Comparison of ENCODE assay signal across 20 cellular contexts in the genomic region with DNA sequence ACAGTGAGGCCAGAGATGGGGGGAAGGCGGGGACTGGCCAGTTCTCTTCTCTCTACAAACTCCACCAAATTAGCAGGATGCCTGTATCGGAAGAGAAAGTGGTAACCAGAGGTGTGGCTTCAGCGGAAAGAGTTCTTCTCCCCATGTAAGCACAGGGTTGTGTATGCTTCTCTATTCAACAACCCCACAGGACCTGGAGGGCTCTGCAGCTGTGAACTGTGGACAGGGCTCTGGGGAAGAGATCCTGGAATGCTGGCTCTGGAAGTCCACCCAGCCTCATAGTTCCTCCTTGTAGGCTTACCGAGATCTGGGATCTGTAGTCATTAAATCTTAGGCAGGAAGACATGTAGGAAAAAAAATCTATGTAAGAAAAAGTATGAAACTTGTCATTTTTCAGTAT.
DNase-seq lines count a peak whose midpoint lies in the region; ATAC-seq and TF ChIP-seq lines count a peak whose summit lies in the region.
"Had no signal": no experiment of that assay in that cellular context is flagged by ENCODE, and none has a peak within 500 bp of the region (broad histone marks: within the 10 kb centered on the region; RNA-seq: fewer than 3 reads in every experiment).

No MANE protein-coding gene starts in this region.

- no peaks in the 10 kb centered on the region for H3K27me3 ChIP-seq in GM23338 (ENCODE audit: insufficient read depth)
- no peaks in the 10 kb centered on the region for H3K27me3 ChIP-seq in OCI-LY1 (ENCODE audit: insufficient read depth, low read length)
- no peaks in the 10 kb centered on the region for H3K27me3 ChIP-seq in trophoblast cell (ENCODE audit: insufficient read depth, low read length)
- H3K27me3 ChIP-seq in esophagus muscularis mucosa, result no peaks in the 10 kb centered on the region
- H3K27me3 ChIP-seq: BLaER1 had no signal

- H3K79me1 ChIP-seq in trophoblast cell (ENCODE audit: low read length), result no peaks in the 10 kb centered on the region

- H2BK120ac ChIP-seq in trophoblast cell (ENCODE audit: insufficient read depth, low read length, poor library complexity), result no peak overlapping the region

- H3K4me2 ChIP-seq in GM23338, result no peak overlapping the region
- H3K4me2 ChIP-seq in OCI-LY1 (ENCODE audit: low read length), result no peak overlapping the region
- H3K4me2 ChIP-seq in trophoblast cell (ENCODE audit: low read length), result no peak overlapping the region
- H3K4me2 ChIP-seq: BLaER1 had no signal

- TF ChIP-seq CTCF in GM23338 (conservative IDR thresholded peaks at IDR 0.05; ENCODE audit: low read depth in 2 of 2) (no peak), OCI-LY1 (IDR thresholded peaks at IDR 0.05; ENCODE audit: low read length) (no peak), WTC11 (IDR thresholded peaks at IDR 0.05) (no peak), esophagus muscularis mucosa (IDR thresholded peaks at IDR 0.05) (no peak)

- no peak for TF ChIP-seq EP300 in esophagus muscularis mucosa (IDR thresholded peaks at IDR 0.05)

- H3K9me3 Mint-ChIP-seq in GM23338, result no peaks in the 10 kb centered on the region
- no peaks in the 10 kb centered on the region for H3K9me3 Mint-ChIP-seq in WTC11
- H3K9me3 Mint-ChIP-seq: CD4-positive, CD25-positive, alpha-beta regulatory T cell; CD8-positive, alpha-beta T cell; H9 had no signal

- no peak overlapping the region for H4K8ac ChIP-seq in trophoblast cell (ENCODE audit: low read depth, low read length)

- no peak overlapping the region for H3K9ac ChIP-seq in OCI-LY1 (ENCODE audit: low read length)
- H3K9ac ChIP-seq in trophoblast cell (ENCODE audit: low read length), result no peak overlapping the region
- H3K9ac ChIP-seq: BLaER1, GM23248 had no signal

- no peak overlapping the region for H2AFZ ChIP-seq in GM23338
- H2AFZ ChIP-seq in OCI-LY1 (ENCODE audit: low read length), result no peak overlapping the region
- no peak overlapping the region for H2AFZ ChIP-seq in trophoblast cell (ENCODE audit: insufficient read depth, low read length, poor library complexity)
- H2AFZ ChIP-seq: GM23248 had no signal

- no peaks in the 10 kb centered on the region for H3K79me2 ChIP-seq in GM23338 (replicated peaks; ENCODE audit: insufficient read depth)
- H3K79me2 ChIP-seq in OCI-LY1 (ENCODE audit: insufficient read depth, low read length), result no peaks in the 10 kb centered on the region
- no peaks in the 10 kb centered on the region for H3K79me2 ChIP-seq in trophoblast cell (ENCODE audit: control insufficient read depth, insufficient read depth, low read length, poor library complexity)

- no peak overlapping the region for H3K4ac ChIP-seq in trophoblast cell (ENCODE audit: low read depth, low read length)

- no peak overlapping the region for H3K14ac ChIP-seq in trophoblast cell (ENCODE audit: low read length)

- no peak overlapping the region for H2AK5ac ChIP-seq in trophoblast cell (ENCODE audit: low read length)

- H3K27ac Mint-ChIP-seq in GM23338 (no peak overlapping the region), WTC11 (no peak overlapping the region)
- H3K27ac Mint-ChIP-seq: B cell; CD4-positive, CD25-positive, alpha-beta regulatory T cell; CD8-positive, alpha-beta T cell; H9 had no signal

- CTCF ChIA-PET in WTC11 (lab: Charles Lee), result no interaction called here

- H3K27ac ChIP-seq in GM23338 (ENCODE audit: low read depth), result no peak overlapping the region
- H3K27ac ChIP-seq in OCI-LY1 (ENCODE audit: low read depth, low read length, poor library complexity, severe bottlenecking), result peak overlapping the region; percentile 87
- no peak overlapping the region for H3K27ac ChIP-seq in trophoblast cell (ENCODE audit: low read depth, low read length)
- H3K27ac ChIP-seq in esophagus muscularis mucosa (replicated peaks in 1 of 4), result no peak overlapping the region
- H3K27ac ChIP-seq: 22Rv1, BLaER1, C4-2B, GM23248 had no signal

- H3K4me1 Mint-ChIP-seq in GM23338 (peaks cover 7% of the 10 kb centered on the region; the same call in 2 of the 3 replicates), WTC11 (peaks cover 6% of the 10 kb centered on the region)

- H4K91ac ChIP-seq in trophoblast cell (ENCODE audit: low read depth, low read length), result no peak overlapping the region

- no peaks in the 10 kb centered on the region for H3K9me2 ChIP-seq in GM23338 (ENCODE audit: insufficient read depth)
- no peaks in the 10 kb centered on the region for H3K9me2 ChIP-seq in OCI-LY1 (ENCODE audit: low read depth, low read length)

- no peaks in the 10 kb centered on the region for H3K36me3 ChIP-seq in GM23338 (ENCODE audit: insufficient read depth)
- H3K36me3 ChIP-seq in OCI-LY1 (ENCODE audit: insufficient read depth, low read length), result no peaks in the 10 kb centered on the region
- no peaks in the 10 kb centered on the region for H3K36me3 ChIP-seq in trophoblast cell (ENCODE audit: control insufficient read depth in 1 of 2, insufficient read depth in 2 of 2, low read length in 2 of 2)
- H3K36me3 ChIP-seq in esophagus muscularis mucosa, result no peaks in the 10 kb centered on the region
- H3K36me3 ChIP-seq: BLaER1 had no signal

- H3K36me3 Mint-ChIP-seq in GM23338 (ENCODE audit: low read depth), result no peaks in the 10 kb centered on the region
- no peaks in the 10 kb centered on the region for H3K36me3 Mint-ChIP-seq in WTC11
- H3K36me3 Mint-ChIP-seq: CD4-positive, CD25-positive, alpha-beta regulatory T cell; CD8-positive, alpha-beta T cell had no signal

- H3K27me3 Mint-ChIP-seq in GM23338 (ENCODE audit: insufficient read depth, low read depth, poor library complexity) (peaks cover 8% of the 10 kb centered on the region), WTC11 (ENCODE audit: low read depth) (no peaks in the 10 kb centered on the region)
- H3K27me3 Mint-ChIP-seq: B cell; CD4-positive, CD25-positive, alpha-beta regulatory T cell had no signal

- intact Hi-C loops in sciatic nerve (cut with DNase I) (no loop called here), Right ventricle myocardium superior (cut with DNase I) (no loop called here), esophagus muscularis mucosa (cut with DNase I) (no loop called here)

- H3K4me3 Mint-ChIP-seq in GM23338, result no peak overlapping the region
- no peak overlapping the region for H3K4me3 Mint-ChIP-seq in WTC11
- H3K4me3 Mint-ChIP-seq: B cell; CD4-positive, CD25-positive, alpha-beta regulatory T cell; CD8-positive, alpha-beta T cell; H9 had no signal

- no peak overlapping the region for H3K23ac ChIP-seq in trophoblast cell (ENCODE audit: low read length)

- WGBS in trophoblast cell (ENCODE audit: extremely low coverage, insufficient coverage, insufficient read length), result no CpG with 5 or more reads among the region's 4 CpGs
- 90% methylated on average over 4 of the region's 4 CpGs for WGBS in esophagus muscularis mucosa

- H3K4me3 ChIP-seq in GM23338, result no peak overlapping the region
- no peak overlapping the region for H3K4me3 ChIP-seq in OCI-LY1 (ENCODE audit: low read depth, low read length, poor library complexity, severe bottlenecking)
- H3K4me3 ChIP-seq in trophoblast cell (ENCODE audit: low read depth, low read length), result no peak overlapping the region
- no peak overlapping the region for H3K4me3 ChIP-seq in esophagus muscularis mucosa
- H3K4me3 ChIP-seq: BLaER1, GM23248 had no signal

- no peak overlapping the region for H4K12ac ChIP-seq in trophoblast cell (ENCODE audit: low read depth, low read length)

- H3K4me1 ChIP-seq in GM23338 (ENCODE audit: insufficient read depth) (0 out of 2 replicates have a peak, but pooled peaks cover 3% of the 10 kb centered on the region), OCI-LY1 (ENCODE audit: insufficient read depth, low read length, severe bottlenecking) (peaks cover 33% of the 10 kb centered on the region), trophoblast cell (ENCODE audit: control insufficient read depth in 1 of 2, insufficient read depth in 2 of 2, low read length in 2 of 2) (peaks cover 0 to 2% of the 10 kb centered on the region in 2 experiments), esophagus muscularis mucosa (peaks cover 0 to 8% (median 0%) of the 10 kb centered on the region in 4 donors)
- H3K4me1 ChIP-seq: BLaER1 had no signal

- H3K9me3 ChIP-seq in OCI-LY1 (ENCODE audit: low read length), result no peaks in the 10 kb centered on the region
- peaks cover 2% of the 10 kb centered on the region for H3K9me3 ChIP-seq in trophoblast cell (ENCODE audit: insufficient read depth, low read depth, low read length)
- no peaks in the 10 kb centered on the region for H3K9me3 ChIP-seq in esophagus muscularis mucosa
- H3K9me3 ChIP-seq: BLaER1, Caco-2 had no signal

- ATAC-seq in GM23338 (peak; percentile 60), WTC11 (peak; percentile 45; the same call in 1 of the 2 replicates), sciatic nerve (peak; percentile 73), Right ventricle myocardium superior (ENCODE audit: poor library complexity) (no peak), GM21723 (IDR thresholded peaks at IDR 0.05; ENCODE audit: unreplicated experiment) (no peak)
- ATAC-seq: CD8-positive, alpha-beta T cell; HCT116 had no signal

- POLR2A ChIA-PET in WTC11 (lab: Charles Lee), result no interaction called here

- H3K18ac ChIP-seq in trophoblast cell (ENCODE audit: low read length), result no peak overlapping the region

- H4K20me1 ChIP-seq in GM23338 (replicated peaks; ENCODE audit: insufficient read depth) (no peaks in the 10 kb centered on the region), OCI-LY1 (ENCODE audit: insufficient read depth, low read length) (no peaks in the 10 kb centered on the region)
- H4K20me1 ChIP-seq: BLaER1 had no signal

- no peak overlapping the region for H2BK12ac ChIP-seq in trophoblast cell (ENCODE audit: low read length)

- DNase-seq in GM23338 (ENCODE audit: low spot score), result no peak
- no peak for DNase-seq in WTC11 (ENCODE audit: low spot score)
- DNase-seq in sciatic nerve (ENCODE audit: low spot score), result no peak
- no peak for DNase-seq in Right ventricle myocardium superior
- DNase-seq in trophoblast cell, result no peak
- DNase-seq in esophagus muscularis mucosa (ENCODE audit: extremely low spot score), result no peak
- DNase-seq: Caco-2; CD4-positive, CD25-positive, alpha-beta regulatory T cell; CD8-positive, alpha-beta T cell; DMS153; DND-41; GM23248; H9 had no signal

- H2BK5ac ChIP-seq in trophoblast cell (ENCODE audit: low read depth, low read length, poor library complexity), result no peak overlapping the region

- no peaks in the 10 kb centered on the region for H3F3A ChIP-seq in GM23338 (replicated peaks; ENCODE audit: low read depth)
- H3F3A ChIP-seq in OCI-LY1 (ENCODE audit: insufficient read depth, low read length), result no peaks in the 10 kb centered on the region

- TF ChIP-seq POLR2A in esophagus muscularis mucosa (IDR thresholded peaks at IDR 0.05; ENCODE audit: low read depth), result no peak

TF ChIP-seq in GM23338, 12 proteins besides CTCF, POLR2A, EP300 and RAD21:
- TF ChIP-seq POLR2AphosphoS5 (IDR thresholded peaks at IDR 0.05; ENCODE audit: low read depth) (no peak), EZH2phosphoT487 (IDR thresholded peaks at IDR 0.05; ENCODE audit: unreplicated experiment) (no peak)

TF ChIP-seq in WTC11, 78 proteins besides CTCF, POLR2A, EP300 and RAD21:
- TF ChIP-seq ZNF138 (CRISPR knock-in tag; conservative IDR thresholded peaks at IDR 0.05), result no peak
- TF ChIP-seq MYBL2 (CRISPR knock-in tag; IDR thresholded peaks at IDR 0.05), result no peak
TF ChIP-seq in WTC11: peak in this region for 0.

Comparison
In these comparisons a context has a peak if more than half of its experiments do, and no peak if none do; other contexts are left out.
1. ATAC-seq: peak in GM23338 (single experiment), WTC11 (single experiment) and sciatic nerve (single experiment); none in Right ventricle myocardium superior (single experiment) and GM21723 (single experiment).